ENCODE assay signal across 15 cellular contexts in genomic region chr3:112813016-112813415, GRCh38. TPM values are rescaled to one million over a fixed set of nuclear protein-coding genes. Genes with fewer than 3 reads are reported as not detected.
DNase-seq lines count a peak whose midpoint lies in the region; ATAC-seq, FAIRE-seq and TF ChIP-seq lines count a peak whose summit lies in the region.
"Had no signal": no experiment of that assay in that cellular context is flagged by ENCODE, and none has a peak within 500 bp of the region (broad histone marks: within the 10 kb centered on the region; RNA-seq: fewer than 3 reads in every experiment).

No MANE protein-coding gene starts in this region.

- H3K4ac ChIP-seq in mesendoderm (ENCODE audit: low read depth, low read length), result no peak overlapping the region

- peak overlapping the region in 3 of 6 donors; percentile 28 to 73 (median 29) for H3K27ac Mint-ChIP-seq in naive B cell
- H3K27ac Mint-ChIP-seq: activated CD8-positive, alpha-beta T cell treated with anti-CD3 and anti-CD28 coated beads for 36 hours had no signal

- H3K4me1 Mint-ChIP-seq in naive B cell, result peaks cover 28 to 45% (median 37%) of the 10 kb centered on the region in 3 donors

- H3K56ac ChIP-seq in mesendoderm (ENCODE audit: low read length), result no peak overlapping the region

- H2BK5ac ChIP-seq in mesendoderm (ENCODE audit: low read length), result no peak overlapping the region

- no peak overlapping the region for H2BK15ac ChIP-seq in mesendoderm (replicated peaks; ENCODE audit: low read depth)

- no peaks in the 10 kb centered on the region for H3K79me1 ChIP-seq in mesendoderm (ENCODE audit: low read length)

- no peaks in the 10 kb centered on the region for H3K27me3 ChIP-seq in subcutaneous abdominal adipose tissue (ENCODE audit: control insufficient read depth in 5 of 5, insufficient read depth in 4 of 5, low read length in 5 of 5)
- no peaks in the 10 kb centered on the region for H3K27me3 ChIP-seq in mesendoderm (ENCODE audit: insufficient read depth, low read length, poor library complexity)
- H3K27me3 ChIP-seq: adrenal gland had no signal

- H2AK5ac ChIP-seq in mesendoderm (ENCODE audit: low read length), result no peak overlapping the region

- no peaks in the 10 kb centered on the region for H3K36me3 Mint-ChIP-seq in naive B cell
- H3K36me3 Mint-ChIP-seq: CD4-positive, alpha-beta memory T cell had no signal

- peak; percentile 31 for FAIRE-seq in HTR-8/SVneo (lab: Jason Lieb, UNC)
- FAIRE-seq: endothelial cell of umbilical vein had no signal

- no peak overlapping the region for H4K5ac ChIP-seq in mesendoderm (ENCODE audit: low read length)

- DNase-seq in HTR-8/SVneo (ENCODE audit: insufficient read length, low spot score) (no peak), cardiac fibroblast (ENCODE audit: low read depth in 2 of 2) (peak; percentile 27 to 43), naive B cell (no peak), mesendoderm (no peak), anterior cingulate cortex (lab: John Stamatoyannopoulos, UW) (no peak)
- DNase-seq: activated CD8-positive, alpha-beta T cell treated with anti-CD3 and anti-CD28 coated beads for 36 hours; CD4-positive, alpha-beta memory T cell; hippocampal formation; NCI-H1694; NCI-H446 had no signal

- no peaks in the 10 kb centered on the region for H3K27me3 Mint-ChIP-seq in naive B cell
- H3K27me3 Mint-ChIP-seq: activated CD8-positive, alpha-beta T cell treated with anti-CD3 and anti-CD28 coated beads for 36 hours; CD4-positive, alpha-beta memory T cell had no signal

- no peak overlapping the region for H4K8ac ChIP-seq in mesendoderm (ENCODE audit: low read depth, low read length)

- H3K4me3 ChIP-seq in cardiac fibroblast (replicated peaks in 1 of 2; ENCODE audit: low read depth in 2 of 2, low read length in 2 of 2), result no peak overlapping the region
- no peak overlapping the region for H3K4me3 ChIP-seq in subcutaneous abdominal adipose tissue (ENCODE audit: low read depth in 1 of 5, low read length in 5 of 5)
- H3K4me3 ChIP-seq in mesendoderm (ENCODE audit: low read length), result no peak overlapping the region
- H3K4me3 ChIP-seq: adrenal gland had no signal

- no peak overlapping the region for H3K23ac ChIP-seq in mesendoderm (ENCODE audit: low read length)

- H3K9me3 Mint-ChIP-seq in naive B cell, result peaks cover 4 to 21% (median 8%) of the 10 kb centered on the region in 7 donors
- H3K9me3 Mint-ChIP-seq: activated CD8-positive, alpha-beta T cell treated with anti-CD3 and anti-CD28 coated beads for 36 hours had no signal

- H3K36me3 ChIP-seq in subcutaneous abdominal adipose tissue (ENCODE audit: control insufficient read depth in 5 of 5, insufficient read depth in 5 of 5, low read length in 5 of 5) (no peaks in the 10 kb centered on the region), mesendoderm (ENCODE audit: control insufficient read depth, insufficient read depth, low read length) (no peaks in the 10 kb centered on the region)
- H3K36me3 ChIP-seq: adrenal gland had no signal

- ATAC-seq in naive B cell (ENCODE audit: low read depth in 2 of 2), result no peak
- no peak for ATAC-seq in GM21447 (IDR thresholded peaks at IDR 0.05; ENCODE audit: unreplicated experiment)
- ATAC-seq: activated CD8-positive, alpha-beta T cell treated with anti-CD3 and anti-CD28 coated beads for 36 hours had no signal

- no CpG with 5 or more reads among the region's 2 CpGs for WGBS in mesendoderm (ENCODE audit: extremely low coverage, insufficient coverage, low lambda C conversion rate)

- TF ChIP-seq CTCF in cardiac fibroblast (IDR thresholded peaks at IDR 0.05; ENCODE audit: low read depth, low read length), result no peak

- H3K9ac ChIP-seq in subcutaneous abdominal adipose tissue (ENCODE audit: low read length in 5 of 5) (peak overlapping the region in 1 of 5 donors; percentile 49), mesendoderm (ENCODE audit: low read length) (no peak overlapping the region)

- H3K79me2 ChIP-seq in mesendoderm (ENCODE audit: control insufficient read depth, insufficient read depth, low read length), result no peaks in the 10 kb centered on the region

- H2BK120ac ChIP-seq in mesendoderm (ENCODE audit: low read depth, low read length), result no peak overlapping the region

- no peak overlapping the region for H3K4me2 ChIP-seq in mesendoderm (ENCODE audit: low read length)

- H3K4me1 ChIP-seq in subcutaneous abdominal adipose tissue (ENCODE audit: control insufficient read depth in 5 of 5, insufficient read depth in 5 of 5, low read length in 5 of 5) (peaks cover 5 to 36% (median 33%) of the 10 kb centered on the region in 5 donors), mesendoderm (ENCODE audit: control insufficient read depth, low read depth, low read length) (no peaks in the 10 kb centered on the region)

- peak overlapping the region in 5 of 8 donors; percentile 2 to 75 (median 72) for H3K4me3 Mint-ChIP-seq in naive B cell
- H3K4me3 Mint-ChIP-seq: activated CD8-positive, alpha-beta T cell treated with anti-CD3 and anti-CD28 coated beads for 36 hours had no signal

- no peak overlapping the region for H3K18ac ChIP-seq in mesendoderm (ENCODE audit: low read length)

- H3K27ac ChIP-seq in subcutaneous abdominal adipose tissue (ENCODE audit: low read depth, low read length), result peak overlapping the region; percentile 89
- no peak overlapping the region for H3K27ac ChIP-seq in mesendoderm (ENCODE audit: low read depth, low read length)

- H3K9me3 ChIP-seq in subcutaneous abdominal adipose tissue (ENCODE audit: control insufficient read depth in 5 of 5, low read length in 5 of 5), result no peaks in the 10 kb centered on the region
- H3K9me3 ChIP-seq: adrenal gland had no signal

RNA-seq across cellular contexts. Expression of gene CD200R1L, which starts 33.6 kb away (rescaled TPM):
- not detected for polyA plus RNA-seq in naive B cell (ENCODE audit: low read depth in 6 of 6)
- polyA plus RNA-seq in mesendoderm (2013, experiment 1 of 2), result not detected
- polyA plus RNA-seq in mesendoderm (2013, experiment 2 of 2), result not detected
- polyA plus RNA-seq: adrenal gland; CD4-positive, alpha-beta memory T cell; endothelial cell of umbilical vein; urinary bladder had no signal

Comparison
In these comparisons a context has a peak if more than half of its experiments do, and no peak if none do; other contexts are left out.
1. DNase-seq: peak in cardiac fibroblast (2 of 2); none in HTR-8/SVneo (single experiment), naive B cell (single experiment), mesendoderm (single experiment) and anterior cingulate cortex (0 of 58).